In the genomic region with DNA sequence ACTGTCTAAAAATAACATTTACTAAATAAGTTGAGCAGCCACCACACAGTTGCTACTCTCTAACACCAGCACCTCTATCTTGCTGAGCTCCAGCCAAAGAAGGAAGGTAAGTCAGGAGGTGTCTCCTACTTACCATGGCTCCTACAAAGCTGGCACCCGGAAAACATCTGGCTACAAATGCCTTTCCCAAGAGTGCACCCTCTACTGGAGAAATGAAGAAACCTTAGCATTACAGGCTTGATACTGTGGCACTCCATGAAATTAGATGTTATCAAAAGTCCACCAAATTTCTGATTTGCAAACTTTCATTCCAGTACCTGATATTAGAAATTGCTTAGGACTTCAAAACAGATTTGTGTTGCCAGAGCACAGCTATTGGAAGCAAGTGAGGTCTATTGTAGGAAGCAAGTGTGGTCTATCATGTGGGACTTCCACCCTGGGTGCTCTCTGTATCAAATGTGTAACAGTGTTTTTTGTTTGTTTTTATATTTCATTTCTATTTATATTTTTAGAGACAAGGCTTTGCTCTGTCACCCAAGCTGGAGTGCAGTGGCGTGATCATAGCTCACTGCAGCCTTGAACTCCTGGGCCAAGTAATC, we compare ENCODE assay signal across 9 cellular contexts. TPM values are rescaled to one million over a fixed set of nuclear protein-coding genes. Genes with fewer than 3 reads are reported as not detected.
DNase-seq lines count a peak whose midpoint lies in the region; ATAC-seq and TF ChIP-seq lines count a peak whose summit lies in the region.
"Had no signal": no experiment of that assay in that cellular context is flagged by ENCODE, and none has a peak within 500 bp of the region (broad histone marks: within the 10 kb centered on the region; RNA-seq: fewer than 3 reads in every experiment).

No MANE protein-coding gene starts in this region.

- no peak for TF ChIP-seq POLR2A in body of pancreas (IDR thresholded peaks at IDR 0.05)

- no peaks in the 10 kb centered on the region for H3K79me2 ChIP-seq in DOHH2 (ENCODE audit: control insufficient read depth, low read length)

- H3K27ac Mint-ChIP-seq in activated naive CD4-positive, alpha-beta T cell treated with anti-CD3 and anti-CD28 coated beads for 36 hours = no peak overlapping the region
- no peak overlapping the region for H3K27ac Mint-ChIP-seq in CD4-positive, alpha-beta memory T cell
- H3K27ac Mint-ChIP-seq: activated naive CD8-positive, alpha-beta T cell had no signal

- no peaks in the 10 kb centered on the region for H3K9me3 Mint-ChIP-seq in activated naive CD4-positive, alpha-beta T cell treated with anti-CD3 and anti-CD28 coated beads for 36 hours
- H3K9me3 Mint-ChIP-seq in CD4-positive, alpha-beta memory T cell = peaks cover 0 to 4% (median 0%) of the 10 kb centered on the region in 8 donors

- peaks cover 17% of the 10 kb centered on the region for H3K4me1 Mint-ChIP-seq in activated naive CD4-positive, alpha-beta T cell treated with anti-CD3 and anti-CD28 coated beads for 36 hours (ENCODE audit: low read depth)
- H3K4me1 Mint-ChIP-seq in CD4-positive, alpha-beta memory T cell = peaks cover 16 to 59% (median 30%) of the 10 kb centered on the region in 4 donors

- H3K27me3 Mint-ChIP-seq in activated naive CD4-positive, alpha-beta T cell treated with anti-CD3 and anti-CD28 coated beads for 36 hours (ENCODE audit: low read depth) = no peaks in the 10 kb centered on the region
- H3K27me3 Mint-ChIP-seq in CD4-positive, alpha-beta memory T cell = no peaks in the 10 kb centered on the region
- H3K27me3 Mint-ChIP-seq: activated naive CD8-positive, alpha-beta T cell had no signal

- 53 to 60% methylated on average over 2 of the region's 2 CpGs for WGBS in body of pancreas, 2 donors

- H4K20me1 ChIP-seq in DOHH2 (ENCODE audit: control insufficient read depth, insufficient read depth, low read depth, low read length) = no peaks in the 10 kb centered on the region

- no peak overlapping the region for H3K4me3 ChIP-seq in DOHH2 (ENCODE audit: low read length)
- H3K4me3 ChIP-seq in body of pancreas = no peak overlapping the region
- no peak overlapping the region for H3K4me3 ChIP-seq in CD4-positive, alpha-beta memory T cell (ENCODE audit: low read length in 2 of 2)

- H3K36me3 ChIP-seq in DOHH2 (ENCODE audit: control insufficient read depth, low read length) (no peaks in the 10 kb centered on the region), body of pancreas (replicated peaks in 1 of 2; ENCODE audit: insufficient read depth in 1 of 2, low read depth in 2 of 2) (no peaks in the 10 kb centered on the region)
- no peaks in the 10 kb centered on the region for H3K36me3 ChIP-seq in CD4-positive, alpha-beta memory T cell (ENCODE audit: insufficient read depth, low read length)

- no peak overlapping the region for H3K4me2 ChIP-seq in DOHH2 (ENCODE audit: low read length)

- H3K9me2 ChIP-seq in DOHH2 (replicated peaks; ENCODE audit: control insufficient read depth, low read length) = no peaks in the 10 kb centered on the region

- H3F3A ChIP-seq in DOHH2 (ENCODE audit: control insufficient read depth, insufficient read depth) = no peaks in the 10 kb centered on the region

- DNase-seq in body of pancreas (peak; percentile 31 to 46 (median 38)), myocyte (ENCODE audit: low read depth) (peak; percentile 29), UCSD-AML1 (lab: John Stamatoyannopoulos, UW; ENCODE audit: unreplicated experiment) (no peak), cortex of kidney (lab: John Stamatoyannopoulos, UW) (no peak)
- DNase-seq in activated naive CD4-positive, alpha-beta T cell treated with anti-CD3 and anti-CD28 coated beads for 36 hours = no peak
- DNase-seq in CD4-positive, alpha-beta memory T cell = no peak

- H3K9me3 ChIP-seq in DOHH2 (ENCODE audit: control insufficient read depth, insufficient read depth, low read length) (no peaks in the 10 kb centered on the region), body of pancreas (no peaks in the 10 kb centered on the region)
- H3K9me3 ChIP-seq in CD4-positive, alpha-beta memory T cell (ENCODE audit: control insufficient read depth in 1 of 2, low read length in 2 of 2) = no peaks in the 10 kb centered on the region

- H3K27ac ChIP-seq in DOHH2 (ENCODE audit: low read depth, low read length) (no peak overlapping the region), body of pancreas (no peak overlapping the region)
- H3K27ac ChIP-seq in CD4-positive, alpha-beta memory T cell (ENCODE audit: low read depth, low read length) = no peak overlapping the region

- TF ChIP-seq CTCF in DOHH2 (IDR thresholded peaks at IDR 0.05; ENCODE audit: low read depth, low read length, poor library complexity, severe bottlenecking) (peak; percentile 77), body of pancreas (IDR thresholded peaks at IDR 0.05) (peak; percentile 21 to 57 (median 51))

- no peaks in the 10 kb centered on the region for H3K4me1 ChIP-seq in DOHH2 (ENCODE audit: control insufficient read depth, low read length)
- peaks cover 24% of the 10 kb centered on the region for H3K4me1 ChIP-seq in body of pancreas
- peaks cover 32% of the 10 kb centered on the region for H3K4me1 ChIP-seq in CD4-positive, alpha-beta memory T cell (ENCODE audit: insufficient read depth, low read length)

- ATAC-seq in HG03342 (IDR thresholded peaks at IDR 0.05; ENCODE audit: unreplicated experiment) = peak; percentile 45
- peak; percentile 75 for ATAC-seq in body of pancreas

- no peaks in the 10 kb centered on the region for H3K36me3 Mint-ChIP-seq in activated naive CD4-positive, alpha-beta T cell treated with anti-CD3 and anti-CD28 coated beads for 36 hours (ENCODE audit: low read depth)
- H3K36me3 Mint-ChIP-seq in CD4-positive, alpha-beta memory T cell = no peaks in the 10 kb centered on the region
- H3K36me3 Mint-ChIP-seq: activated naive CD8-positive, alpha-beta T cell had no signal

- H3K27me3 ChIP-seq in DOHH2 (ENCODE audit: control insufficient read depth, low read length) (no peaks in the 10 kb centered on the region), body of pancreas (no peaks in the 10 kb centered on the region)
- H3K27me3 ChIP-seq in CD4-positive, alpha-beta memory T cell (ENCODE audit: insufficient read depth, low read length) = no peaks in the 10 kb centered on the region

- POLR2A ChIA-PET in CD4-positive, alpha-beta memory T cell (lab: Charles Lee; ENCODE audit: partially characterized antibody) = no interaction called here

- CTCF ChIA-PET in activated naive CD4-positive, alpha-beta T cell treated with anti-CD3 and anti-CD28 coated beads for 36 hours (lab: Charles Lee) = interaction anchor here (1.1 to 2.1 kb wide), 5 partner anchors 15 to 26 kb away, joined by 3 to 9 read pairs (median 5); no protein-coding TSS in a partner anchor
- CTCF ChIA-PET in CD4-positive, alpha-beta memory T cell (lab: Charles Lee; ENCODE audit: partially characterized antibody) = interaction anchor here (0.8 to 2.5 kb wide), 8 partner anchors 10 to 273 kb away, joined by 3 to 11 read pairs (median 4); a partner anchor contains a TSS

- H3K4me3 Mint-ChIP-seq in activated naive CD4-positive, alpha-beta T cell treated with anti-CD3 and anti-CD28 coated beads for 36 hours = no peak overlapping the region
- no peak overlapping the region for H3K4me3 Mint-ChIP-seq in CD4-positive, alpha-beta memory T cell
- H3K4me3 Mint-ChIP-seq: activated naive CD8-positive, alpha-beta T cell had no signal

- intact Hi-C loops in body of pancreas (cut with DNase I) = no loop called here
- intact Hi-C loops in activated naive CD4-positive, alpha-beta T cell treated with anti-CD3 and anti-CD28 coated beads for 36 hours (cut with micrococcal nuclease) = loop anchor here (2.0 kb wide), 1 partner anchor 17 kb away; no protein-coding TSS in a partner anchor
- intact Hi-C loops in CD4-positive, alpha-beta memory T cell (cut with micrococcal nuclease) = no loop called here

RNA-seq across cellular contexts. Expression of a gene that starts 25.7 kb away (rescaled TPM):
- total RNA-seq in body of pancreas (10 to 100 TPM in 1 of 2 donors, 1 to 10 TPM in 1; 7.6 to 13.0 TPM), myocyte (25.6 and 30.6 TPM in 2 replicates)
- polyA plus RNA-seq in myocyte (2012) = 10.9 TPM
- total RNA-seq in activated naive CD4-positive, alpha-beta T cell treated with anti-CD3 and anti-CD28 coated beads for 36 hours = 1 to 10 TPM; 4.2 to 5.2 TPM
- 10 to 100 TPM; 13.5 to 16.8 TPM for total RNA-seq in CD4-positive, alpha-beta memory T cell
- 10 to 100 TPM; 28.4 to 42.9 TPM for polyA plus RNA-seq in CD4-positive, alpha-beta memory T cell

RNA-seq across cellular contexts. Expression of a gene that starts 39.1 kb away (rescaled TPM):
- total RNA-seq in body of pancreas (10 to 100 TPM in 1 of 2 donors, 1 to 10 TPM in 1; 7.3 to 34.2 TPM), myocyte (0.70 and 2.2 TPM in 2 replicates)
- 5.7 TPM for polyA plus RNA-seq in myocyte (2012)
- under 1 TPM; 0.48 to 0.54 TPM for total RNA-seq in activated naive CD4-positive, alpha-beta T cell treated with anti-CD3 and anti-CD28 coated beads for 36 hours
- total RNA-seq in CD4-positive, alpha-beta memory T cell = 1 to 10 TPM; 3.4 to 5.8 TPM
- polyA plus RNA-seq in CD4-positive, alpha-beta memory T cell = 1 to 10 TPM; 9.2 to 9.3 TPM

Comparison
In these comparisons a context has a peak if more than half of its experiments do, and no peak if none do; other contexts are left out.
1. DNase-seq: peak in body of pancreas (4 of 4) and myocyte (single experiment); none in UCSD-AML1 (single experiment), activated naive CD4-positive, alpha-beta T cell treated with anti-CD3 and anti-CD28 coated beads for 36 hours (single experiment), cortex of kidney (single experiment) and CD4-positive, alpha-beta memory T cell (0 of 5).